ENCODE assay signal across 36 cellular contexts in genomic region chr7:133240302-133240701, GRCh38.
"Had no signal": no experiment of that assay in that cellular context is flagged by ENCODE, and none has a peak within 500 bp of the region (broad histone marks: within the 10 kb centered on the region; RNA-seq: fewer than 3 reads in every experiment).

No MANE protein-coding gene starts in this region.

- H3K4me3 ChIP-seq: adrenal gland, body of pancreas, breast epithelium had no signal

- H3K27me3 ChIP-seq: adrenal gland, body of pancreas, brain microvascular endothelial cell, breast epithelium had no signal

- H3K27ac Mint-ChIP-seq: activated B cell treated with CpG ODN at 0.5 μM for 24 hours; activated CD4-positive, alpha-beta memory T cell treated with anti-CD3 and anti-CD28 coated beads for 36 hours; activated CD4-positive, alpha-beta T cell treated with anti-CD3 and anti-CD28 coated beads, Interleukin-2, amount 10 ng/mL, durations not matched to agents 24 days and 14 days; activated CD8-positive, alpha-beta T cell treated with anti-CD3 and anti-CD28 coated beads for 36 hours; activated naive CD4-positive, alpha-beta T cell treated with anti-CD3 and anti-CD28 coated beads for 36 hours; activated naive CD4-positive, alpha-beta T cell treated with anti-CD3 and anti-CD28 coated beads, Interleukin-2, amount 50 U/mL, for 72 hours; activated naive CD8-positive, alpha-beta T cell treated with anti-CD3 and anti-CD28 coated beads for 36 hours; activated T-cell treated with anti-CD3 and anti-CD28 coated beads, Interleukin-2, amount 50 U/mL, for 72 hours; activated T-helper 1 cell treated with anti-CD3 and anti-CD28 coated beads, Interleukin-12 subunit alpha, Interleukin-12 subunit beta, Interleukin-2, Interleukin-4 antibody, amounts not matched to agents 30 ng/mL and 10 ng/mL and 1 ng/mL, durations not matched to agents 14 hours and 24 hours and 36 hours; activated T-helper 17 cell treated with anti-CD3 and anti-CD28 coated beads, Interleukin-2, amount 50 U/mL, for 72 hours; T-helper 1 cell treated with Interleukin-12 subunit alpha and Interleukin-12 subunit beta and Interleukin-4 antibody, amounts not matched to agents 30 μg/mL and 1 μg/mL, for 36 hours; T-helper 2 cell treated with Interferon-gamma antibody and Interleukin-4, amounts not matched to agents 5 μg/mL and 100 μg/mL, for 36 hours had no signal

- H3K4me3 Mint-ChIP-seq: activated B cell treated with CpG ODN at 0.5 μM for 24 hours; activated CD4-positive, alpha-beta memory T cell treated with anti-CD3 and anti-CD28 coated beads for 36 hours; activated CD4-positive, alpha-beta T cell treated with anti-CD3 and anti-CD28 coated beads, Interleukin-2, amount 10 ng/mL, durations not matched to agents 24 days and 14 days; activated CD8-positive, alpha-beta T cell treated with anti-CD3 and anti-CD28 coated beads for 36 hours; activated naive CD4-positive, alpha-beta T cell treated with anti-CD3 and anti-CD28 coated beads for 36 hours; activated naive CD8-positive, alpha-beta T cell treated with anti-CD3 and anti-CD28 coated beads for 36 hours; activated T-cell treated with anti-CD3 and anti-CD28 coated beads, Interleukin-2, amount 50 U/mL, for 4 hours; activated T-cell treated with anti-CD3 and anti-CD28 coated beads, Interleukin-2, amount 50 U/mL, for 72 hours; activated T-helper 1 cell treated with anti-CD3 and anti-CD28 coated beads, Interleukin-12 subunit alpha, Interleukin-12 subunit beta, Interleukin-2, Interleukin-4 antibody, amounts not matched to agents 30 ng/mL and 10 ng/mL and 1 ng/mL, durations not matched to agents 14 hours and 24 hours and 36 hours; activated T-helper 17 cell treated with anti-CD3 and anti-CD28 coated beads, Interleukin-2, amount 50 U/mL, for 72 hours; T-helper 1 cell treated with Interleukin-12 subunit alpha and Interleukin-12 subunit beta and Interleukin-4 antibody, amounts not matched to agents 30 μg/mL and 1 μg/mL, for 36 hours; T-helper 2 cell treated with Interferon-gamma antibody and Interleukin-4, amounts not matched to agents 5 μg/mL and 100 μg/mL, for 36 hours had no signal

- H3K9me3 Mint-ChIP-seq: activated B cell treated with CpG ODN at 0.5 μM for 24 hours; activated CD4-positive, alpha-beta memory T cell treated with anti-CD3 and anti-CD28 coated beads for 36 hours; activated CD4-positive, alpha-beta T cell treated with anti-CD3 and anti-CD28 coated beads, Interleukin-2, amount 10 ng/mL, durations not matched to agents 24 days and 14 days; activated CD8-positive, alpha-beta T cell treated with anti-CD3 and anti-CD28 coated beads for 36 hours; activated naive CD4-positive, alpha-beta T cell treated with anti-CD3 and anti-CD28 coated beads for 36 hours; activated naive CD4-positive, alpha-beta T cell treated with anti-CD3 and anti-CD28 coated beads, Interleukin-2, amount 50 U/mL, for 72 hours; activated naive CD8-positive, alpha-beta T cell treated with anti-CD3 and anti-CD28 coated beads for 36 hours; activated T-cell treated with anti-CD3 and anti-CD28 coated beads, Interleukin-2, amount 50 U/mL, for 4 hours; activated T-cell treated with anti-CD3 and anti-CD28 coated beads, Interleukin-2, amount 50 U/mL, for 72 hours; activated T-helper 1 cell treated with anti-CD3 and anti-CD28 coated beads, Interleukin-12 subunit alpha, Interleukin-12 subunit beta, Interleukin-2, Interleukin-4 antibody, amounts not matched to agents 30 ng/mL and 10 ng/mL and 1 ng/mL, durations not matched to agents 14 hours and 24 hours and 36 hours; activated T-helper 17 cell treated with anti-CD3 and anti-CD28 coated beads, Interleukin-2, amount 50 U/mL, for 72 hours; T-helper 1 cell treated with Interleukin-12 subunit alpha and Interleukin-12 subunit beta and Interleukin-4 antibody, amounts not matched to agents 30 μg/mL and 1 μg/mL, for 36 hours; T-helper 2 cell treated with Interferon-gamma antibody and Interleukin-4, amounts not matched to agents 5 μg/mL and 100 μg/mL, for 36 hours had no signal

- H3K36me3 ChIP-seq: adrenal gland, brain microvascular endothelial cell, breast epithelium had no signal

- H3K4me1 ChIP-seq: adrenal gland, body of pancreas, breast epithelium had no signal

- DNase-seq: activated B cell treated with CpG ODN at 0.5 μM for 24 hours; activated CD4-positive, alpha-beta memory T cell treated with anti-CD3 and anti-CD28 coated beads for 36 hours; activated CD4-positive, alpha-beta T cell treated with anti-CD3 and anti-CD28 coated beads for 4 hours; activated CD4-positive, alpha-beta T cell treated with anti-CD3 and anti-CD28 coated beads, Interleukin-2, amount 10 ng/mL, durations not matched to agents 24 days and 14 days; activated CD4-positive, alpha-beta T cell treated with anti-CD3 and anti-CD28 coated beads, Interleukin-2, amount 50 U/mL, for 1 hour; activated CD4-positive, alpha-beta T cell treated with anti-CD3 and anti-CD28 coated beads, Interleukin-2, amount 50 U/mL, for 4 hours; activated CD4-positive, CD25-positive, alpha-beta regulatory T cell treated with anti-CD3 and anti-CD28 coated beads, Interleukin-2, amount 50 U/mL, for 72 hours; activated CD8-positive, alpha-beta memory T cell treated with anti-CD3 and anti-CD28 coated beads, Interleukin-2, amount 50 U/mL, for 4 hours; activated CD8-positive, alpha-beta T cell treated with anti-CD3 and anti-CD28 coated beads for 36 hours; activated effector memory CD4-positive, alpha-beta T cell treated with anti-CD3 and anti-CD28 coated beads, Interleukin-2, amount 50 U/mL, for 16 hours; activated gamma-delta T cell treated with Interleukin-2 at 50 U/mL for 16 hours; activated naive CD4-positive, alpha-beta T cell; activated naive CD4-positive, alpha-beta T cell treated with anti-CD3 and anti-CD28 coated beads for 36 hours; activated naive CD4-positive, alpha-beta T cell treated with anti-CD3 and anti-CD28 coated beads, Interleukin-2, amount 50 U/mL, for 16 hours; activated naive CD8-positive, alpha-beta T cell treated with anti-CD3 and anti-CD28 coated beads for 36 hours; activated T-cell treated with anti-CD3 and anti-CD28 coated beads for 4 hours; activated T-cell treated with anti-CD3 and anti-CD28 coated beads, Interleukin-2, amount 50 U/mL, for 1 hour; activated T-cell treated with anti-CD3 and anti-CD28 coated beads, Interleukin-2, amount 50 U/mL, for 4 hours; activated T-cell treated with anti-CD3 and anti-CD28 coated beads, Interleukin-2, amount 50 U/mL, for 72 hours; adrenal gland; amniotic stem cell; aorta; body of pancreas; brain microvascular endothelial cell; central memory CD4-positive, alpha-beta T cell; T-helper 2 cell; T-helper 9 cell had no signal

- H3K36me3 Mint-ChIP-seq: activated CD4-positive, alpha-beta memory T cell treated with anti-CD3 and anti-CD28 coated beads for 36 hours; activated naive CD4-positive, alpha-beta T cell treated with anti-CD3 and anti-CD28 coated beads, Interleukin-2, amount 50 U/mL, for 72 hours; activated naive CD8-positive, alpha-beta T cell treated with anti-CD3 and anti-CD28 coated beads for 36 hours had no signal

- H3K27ac ChIP-seq: adrenal gland, body of pancreas, brain microvascular endothelial cell, breast epithelium, VCaP had no signal

- H3K9me3 ChIP-seq: adrenal gland, body of pancreas, breast epithelium had no signal

- FAIRE-seq: astrocyte, TTC549 had no signal

- ATAC-seq: activated CD8-positive, alpha-beta T cell treated with anti-CD3 and anti-CD28 coated beads for 36 hours; activated naive CD4-positive, alpha-beta T cell treated with anti-CD3 and anti-CD28 coated beads, Interleukin-2, amount 50 U/mL, for 72 hours; activated T-cell treated with anti-CD3 and anti-CD28 coated beads, Interleukin-2, amount 50 U/mL, for 4 hours; activated T-cell treated with anti-CD3 and anti-CD28 coated beads, Interleukin-2, amount 50 U/mL, for 72 hours; activated T-helper 17 cell treated with anti-CD3 and anti-CD28 coated beads, Interleukin-2, amount 50 U/mL, for 72 hours; body of pancreas had no signal

- H3K4me1 Mint-ChIP-seq: activated B cell treated with CpG ODN at 0.5 μM for 24 hours; activated CD4-positive, alpha-beta T cell treated with anti-CD3 and anti-CD28 coated beads, Interleukin-2, amount 10 ng/mL, durations not matched to agents 24 days and 14 days; activated naive CD8-positive, alpha-beta T cell treated with anti-CD3 and anti-CD28 coated beads for 36 hours; activated T-helper 17 cell treated with anti-CD3 and anti-CD28 coated beads, Interleukin-2, amount 50 U/mL, for 72 hours had no signal
